ENCODE assay signal across 1 cellular context in genomic region chr12:48979602-48980388, GRCh38.
TF ChIP-seq lines count a peak whose summit lies in the region.

No MANE protein-coding gene starts in this region.

TF ChIP-seq in HepG2, 621 proteins besides CTCF, POLR2A, EP300 and RAD21 (continues in another document):
- TF ChIP-seq CERS6 (CRISPR knock-in tag; IDR thresholded peaks at IDR 0.05), result no peak
- no peak for TF ChIP-seq PLRG1 (conservative IDR thresholded peaks at IDR 0.05)
- TF ChIP-seq ZNF335 (CRISPR knock-in tag; IDR thresholded peaks at IDR 0.05), result no peak
- no peak for TF ChIP-seq ZFAT (CRISPR knock-in tag; conservative IDR thresholded peaks at IDR 0.05)
- no peak for TF ChIP-seq RBM22 (optimal IDR thresholded peaks at IDR 0.05; ENCODE audit: low read length)
- TF ChIP-seq, protein P1, sequence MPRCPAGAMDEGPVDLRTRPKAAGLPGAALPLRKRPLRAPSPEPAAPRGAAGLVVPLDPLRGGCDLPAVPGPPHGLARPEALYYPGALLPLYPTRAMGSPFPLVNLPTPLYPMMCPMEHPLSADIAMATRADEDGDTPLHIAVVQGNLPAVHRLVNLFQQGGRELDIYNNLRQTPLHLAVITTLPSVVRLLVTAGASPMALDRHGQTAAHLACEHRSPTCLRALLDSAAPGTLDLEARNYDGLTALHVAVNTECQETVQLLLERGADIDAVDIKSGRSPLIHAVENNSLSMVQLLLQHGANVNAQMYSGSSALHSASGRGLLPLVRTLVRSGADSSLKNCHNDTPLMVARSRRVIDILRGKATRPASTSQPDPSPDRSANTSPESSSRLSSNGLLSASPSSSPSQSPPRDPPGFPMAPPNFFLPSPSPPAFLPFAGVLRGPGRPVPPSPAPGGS (CRISPR knock-in tag; IDR thresholded peaks at IDR 0.05), result peak; percentile 45; the same call in 1 of the 2 replicates
- TF ChIP-seq RFX1 (IDR thresholded peaks at IDR 0.05), result no peak
- TF ChIP-seq KLF9 (CRISPR knock-in tag; IDR thresholded peaks at IDR 0.05; ENCODE audit: low read depth), result no peak
- TF ChIP-seq AFF4 (CRISPR knock-in tag; IDR thresholded peaks at IDR 0.05), result no peak
- TF ChIP-seq RARG (CRISPR knock-in tag; IDR thresholded peaks at IDR 0.05; ENCODE audit: low read depth), result no peak
- TF ChIP-seq ISX (CRISPR knock-in tag; conservative IDR thresholded peaks at IDR 0.05), result no peak
- peak; percentile 24; the same call in 1 of the 2 replicates for TF ChIP-seq GABPB1 (CRISPR knock-in tag; IDR thresholded peaks at IDR 0.05)
- no peak for TF ChIP-seq ZNF17 (CRISPR knock-in tag; IDR thresholded peaks at IDR 0.05)
- TF ChIP-seq ZFP82 (CRISPR knock-in tag; IDR thresholded peaks at IDR 0.05; ENCODE audit: borderline replicate concordance), result no peak
- TF ChIP-seq ASH2L (IDR thresholded peaks at IDR 0.05; ENCODE audit: insufficient read length, low read depth, low read length), result no peak
- TF ChIP-seq SAFB2 (CRISPR knock-in tag; IDR thresholded peaks at IDR 0.05; ENCODE audit: borderline replicate concordance, low read depth), result no peak
- TF ChIP-seq KDM4B (CRISPR knock-in tag; IDR thresholded peaks at IDR 0.05), result no peak
- no peak for TF ChIP-seq KAT7 (CRISPR knock-in tag; IDR thresholded peaks at IDR 0.05; ENCODE audit: borderline replicate concordance)
- no peak for TF ChIP-seq TCF12 (IDR thresholded peaks at IDR 0.05)
- TF ChIP-seq TCF12 (CRISPR knock-in tag; IDR thresholded peaks at IDR 0.05), result no peak
- TF ChIP-seq SIN3B (IDR thresholded peaks at IDR 0.05; ENCODE audit: low read length), result no peak
- no peak for TF ChIP-seq ZFP41 (CRISPR knock-in tag; IDR thresholded peaks at IDR 0.05; ENCODE audit: borderline replicate concordance)
- TF ChIP-seq JARID2 (CRISPR knock-in tag; IDR thresholded peaks at IDR 0.05; ENCODE audit: insufficient replicate concordance), result no peak
- TF ChIP-seq NR2F1 (CRISPR knock-in tag; IDR thresholded peaks at IDR 0.05), result no peak
- no peak for TF ChIP-seq ZNF12 (CRISPR knock-in tag; IDR thresholded peaks at IDR 0.05)
- TF ChIP-seq, protein P2, sequence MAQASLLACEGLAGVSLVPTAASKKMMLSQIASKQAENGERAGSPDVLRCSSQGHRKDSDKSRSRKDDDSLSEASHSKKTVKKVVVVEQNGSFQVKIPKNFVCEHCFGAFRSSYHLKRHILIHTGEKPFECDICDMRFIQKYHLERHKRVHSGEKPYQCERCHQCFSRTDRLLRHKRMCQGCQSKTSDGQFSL (CRISPR knock-in tag; IDR thresholded peaks at IDR 0.05), result no peak
- TF ChIP-seq BCL6 (CRISPR knock-in tag; IDR thresholded peaks at IDR 0.05), result 0 out of 2 replicates have a peak, but pooled peaks have one; percentile 7
- TF ChIP-seq SRF (IDR thresholded peaks at IDR 0.05; ENCODE audit: low read depth, low read length), result no peak
- no peak for TF ChIP-seq ZNF772 (CRISPR knock-in tag; IDR thresholded peaks at IDR 0.05)
- no peak for TF ChIP-seq ZNF460 (CRISPR knock-in tag; IDR thresholded peaks at IDR 0.05; ENCODE audit: borderline replicate concordance)
- no peak for TF ChIP-seq ZNF10 (CRISPR knock-in tag; IDR thresholded peaks at IDR 0.05; ENCODE audit: borderline replicate concordance, low read depth)
- no peak for TF ChIP-seq ZNF569 (CRISPR knock-in tag; IDR thresholded peaks at IDR 0.05; ENCODE audit: borderline replicate concordance)
- no peak for TF ChIP-seq YEATS4 (CRISPR knock-in tag; IDR thresholded peaks at IDR 0.05; ENCODE audit: borderline replicate concordance)
- TF ChIP-seq XRCC5 (optimal IDR thresholded peaks at IDR 0.05; ENCODE audit: low read length), result no peak
- no peak for TF ChIP-seq ZNF124 (CRISPR knock-in tag; IDR thresholded peaks at IDR 0.05)
- no peak for TF ChIP-seq IRF9 (CRISPR knock-in tag; IDR thresholded peaks at IDR 0.05; ENCODE audit: borderline replicate concordance)
- no peak for TF ChIP-seq ZNF615 (CRISPR knock-in tag; IDR thresholded peaks at IDR 0.05; ENCODE audit: borderline replicate concordance)
- TF ChIP-seq ELF1 (CRISPR knock-in tag; IDR thresholded peaks at IDR 0.05), result no peak
- TF ChIP-seq ATRX (CRISPR knock-in tag; IDR thresholded peaks at IDR 0.05; ENCODE audit: borderline replicate concordance), result no peak
- TF ChIP-seq RARA (CRISPR knock-in tag; IDR thresholded peaks at IDR 0.05), result 0 out of 2 replicates have a peak, but pooled peaks have one; percentile 34
- TF ChIP-seq MEIS1 (CRISPR knock-in tag; IDR thresholded peaks at IDR 0.05; ENCODE audit: borderline replicate concordance), result no peak
- TF ChIP-seq, protein P3, sequence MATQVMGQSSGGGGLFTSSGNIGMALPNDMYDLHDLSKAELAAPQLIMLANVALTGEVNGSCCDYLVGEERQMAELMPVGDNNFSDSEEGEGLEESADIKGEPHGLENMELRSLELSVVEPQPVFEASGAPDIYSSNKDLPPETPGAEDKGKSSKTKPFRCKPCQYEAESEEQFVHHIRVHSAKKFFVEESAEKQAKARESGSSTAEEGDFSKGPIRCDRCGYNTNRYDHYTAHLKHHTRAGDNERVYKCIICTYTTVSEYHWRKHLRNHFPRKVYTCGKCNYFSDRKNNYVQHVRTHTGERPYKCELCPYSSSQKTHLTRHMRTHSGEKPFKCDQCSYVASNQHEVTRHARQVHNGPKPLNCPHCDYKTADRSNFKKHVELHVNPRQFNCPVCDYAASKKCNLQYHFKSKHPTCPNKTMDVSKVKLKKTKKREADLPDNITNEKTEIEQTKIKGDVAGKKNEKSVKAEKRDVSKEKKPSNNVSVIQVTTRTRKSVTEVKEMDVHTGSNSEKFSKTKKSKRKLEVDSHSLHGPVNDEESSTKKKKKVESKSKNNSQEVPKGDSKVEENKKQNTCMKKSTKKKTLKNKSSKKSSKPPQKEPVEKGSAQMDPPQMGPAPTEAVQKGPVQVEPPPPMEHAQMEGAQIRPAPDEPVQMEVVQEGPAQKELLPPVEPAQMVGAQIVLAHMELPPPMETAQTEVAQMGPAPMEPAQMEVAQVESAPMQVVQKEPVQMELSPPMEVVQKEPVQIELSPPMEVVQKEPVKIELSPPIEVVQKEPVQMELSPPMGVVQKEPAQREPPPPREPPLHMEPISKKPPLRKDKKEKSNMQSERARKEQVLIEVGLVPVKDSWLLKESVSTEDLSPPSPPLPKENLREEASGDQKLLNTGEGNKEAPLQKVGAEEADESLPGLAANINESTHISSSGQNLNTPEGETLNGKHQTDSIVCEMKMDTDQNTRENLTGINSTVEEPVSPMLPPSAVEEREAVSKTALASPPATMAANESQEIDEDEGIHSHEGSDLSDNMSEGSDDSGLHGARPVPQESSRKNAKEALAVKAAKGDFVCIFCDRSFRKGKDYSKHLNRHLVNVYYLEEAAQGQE (IDR thresholded peaks at IDR 0.05; ENCODE audit: borderline replicate concordance in 1 of 2, low read depth in 1 of 2, low read length in 2 of 2), result no peak
- TF ChIP-seq TEAD3 (CRISPR knock-in tag; optimal IDR thresholded peaks at IDR 0.05; ENCODE audit: borderline replicate concordance), result no peak
- TF ChIP-seq PHF21A (CRISPR knock-in tag; IDR thresholded peaks at IDR 0.05), result peak; percentile 17; the same call in 1 of the 2 replicates
- no peak for TF ChIP-seq ZNF703 (CRISPR knock-in tag; IDR thresholded peaks at IDR 0.05; ENCODE audit: borderline replicate concordance)
- no peak for TF ChIP-seq ZSCAN22 (CRISPR knock-in tag; IDR thresholded peaks at IDR 0.05)
- TF ChIP-seq, protein P4, sequence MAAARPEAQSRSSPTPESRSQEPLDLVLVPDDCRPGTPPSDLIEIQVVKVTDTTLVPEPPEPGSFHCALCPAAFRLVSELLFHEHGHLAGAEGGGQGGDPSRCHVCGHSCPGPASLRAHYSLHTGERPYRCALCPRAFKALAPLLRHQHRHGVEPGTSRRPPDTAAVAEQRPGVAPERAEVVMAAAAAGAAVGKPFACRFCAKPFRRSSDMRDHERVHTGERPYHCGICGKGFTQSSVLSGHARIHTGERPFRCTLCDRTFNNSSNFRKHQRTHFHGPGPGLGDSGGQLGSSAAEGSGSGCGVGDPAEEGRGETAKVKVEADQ (CRISPR knock-in tag; IDR thresholded peaks at IDR 0.05; ENCODE audit: borderline replicate concordance), result no peak
- TF ChIP-seq SALL1 (CRISPR knock-in tag; IDR thresholded peaks at IDR 0.05), result 0 out of 2 replicates have a peak, but pooled peaks have one; percentile 5
- no peak for TF ChIP-seq ZNF563 (CRISPR knock-in tag; IDR thresholded peaks at IDR 0.05)
- no peak for TF ChIP-seq ZNF30 (CRISPR knock-in tag; IDR thresholded peaks at IDR 0.05)
- no peak for TF ChIP-seq ZNF816 (CRISPR knock-in tag; IDR thresholded peaks at IDR 0.05; ENCODE audit: borderline replicate concordance)
- TF ChIP-seq PITX1 (CRISPR knock-in tag; IDR thresholded peaks at IDR 0.05), result no peak
- TF ChIP-seq ETV5 (CRISPR knock-in tag; IDR thresholded peaks at IDR 0.05; ENCODE audit: borderline replicate concordance), result 0 out of 2 replicates have a peak, but pooled peaks have one; percentile 17
- TF ChIP-seq, protein P5, sequence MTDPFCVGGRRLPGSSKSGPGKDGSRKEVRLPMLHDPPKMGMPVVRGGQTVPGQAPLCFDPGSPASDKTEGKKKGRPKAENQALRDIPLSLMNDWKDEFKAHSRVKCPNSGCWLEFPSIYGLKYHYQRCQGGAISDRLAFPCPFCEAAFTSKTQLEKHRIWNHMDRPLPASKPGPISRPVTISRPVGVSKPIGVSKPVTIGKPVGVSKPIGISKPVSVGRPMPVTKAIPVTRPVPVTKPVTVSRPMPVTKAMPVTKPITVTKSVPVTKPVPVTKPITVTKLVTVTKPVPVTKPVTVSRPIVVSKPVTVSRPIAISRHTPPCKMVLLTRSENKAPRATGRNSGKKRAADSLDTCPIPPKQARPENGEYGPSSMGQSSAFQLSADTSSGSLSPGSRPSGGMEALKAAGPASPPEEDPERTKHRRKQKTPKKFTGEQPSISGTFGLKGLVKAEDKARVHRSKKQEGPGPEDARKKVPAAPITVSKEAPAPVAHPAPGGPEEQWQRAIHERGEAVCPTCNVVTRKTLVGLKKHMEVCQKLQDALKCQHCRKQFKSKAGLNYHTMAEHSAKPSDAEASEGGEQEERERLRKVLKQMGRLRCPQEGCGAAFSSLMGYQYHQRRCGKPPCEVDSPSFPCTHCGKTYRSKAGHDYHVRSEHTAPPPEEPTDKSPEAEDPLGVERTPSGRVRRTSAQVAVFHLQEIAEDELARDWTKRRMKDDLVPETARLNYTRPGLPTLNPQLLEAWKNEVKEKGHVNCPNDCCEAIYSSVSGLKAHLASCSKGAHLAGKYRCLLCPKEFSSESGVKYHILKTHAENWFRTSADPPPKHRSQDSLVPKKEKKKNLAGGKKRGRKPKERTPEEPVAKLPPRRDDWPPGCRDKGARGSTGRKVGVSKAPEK (CRISPR knock-in tag; IDR thresholded peaks at IDR 0.05; ENCODE audit: borderline replicate concordance), result no peak
- no peak for TF ChIP-seq ZUFSP (CRISPR knock-in tag; IDR thresholded peaks at IDR 0.05; ENCODE audit: borderline replicate concordance)
